ENCODE assay signal across 9 cellular contexts in genomic region chr4:99300934-99301333, GRCh38. TPM values are rescaled to one million over a fixed set of nuclear protein-coding genes. Genes with fewer than 3 reads are reported as not detected.
DNase-seq lines count a peak whose midpoint lies in the region; ATAC-seq and TF ChIP-seq lines count a peak whose summit lies in the region.
"Had no signal": no experiment of that assay in that cellular context is flagged by ENCODE, and none has a peak within 500 bp of the region (broad histone marks: within the 10 kb centered on the region; RNA-seq: fewer than 3 reads in every experiment).

No MANE protein-coding gene starts in this region.

- H2AK5ac ChIP-seq in trophoblast cell (ENCODE audit: low read length): no peak overlapping the region
- H2AK5ac ChIP-seq in mesendoderm (ENCODE audit: low read length): no peak overlapping the region

- no peaks in the 10 kb centered on the region for H3K79me1 ChIP-seq in trophoblast cell (ENCODE audit: low read length)
- H3K79me1 ChIP-seq in mesendoderm (ENCODE audit: low read length): no peaks in the 10 kb centered on the region

- H2BK120ac ChIP-seq in trophoblast cell (ENCODE audit: insufficient read depth, low read length, poor library complexity) (no peak overlapping the region), mesendoderm (ENCODE audit: low read depth, low read length) (no peak overlapping the region)

- ATAC-seq in HG02981 (IDR thresholded peaks at IDR 0.05; ENCODE audit: unreplicated experiment) (no peak), HG02938 (IDR thresholded peaks at IDR 0.05; ENCODE audit: unreplicated experiment) (no peak)

- WGBS in trophoblast cell (ENCODE audit: extremely low coverage, insufficient coverage, insufficient read length): no CpG with 5 or more reads among the region's 4 CpGs
- no CpG with 5 or more reads among the region's 4 CpGs for WGBS in mesendoderm (ENCODE audit: extremely low coverage, insufficient coverage, low lambda C conversion rate)

- no peak overlapping the region for H3K56ac ChIP-seq in mesendoderm (ENCODE audit: low read length)

- no peak overlapping the region for H3K4me2 ChIP-seq in trophoblast cell (ENCODE audit: low read length)
- no peak overlapping the region for H3K4me2 ChIP-seq in mesendoderm (ENCODE audit: low read length)

- H3K4me1 ChIP-seq in trophoblast cell (ENCODE audit: control insufficient read depth in 1 of 2, insufficient read depth in 2 of 2, low read length in 2 of 2) (no peaks in the 10 kb centered on the region), mesendoderm (ENCODE audit: control insufficient read depth, low read depth, low read length) (no peaks in the 10 kb centered on the region)

- H3K9ac ChIP-seq in trophoblast cell (ENCODE audit: low read length) (no peak overlapping the region), mesendoderm (ENCODE audit: low read length) (no peak overlapping the region)

- H2BK5ac ChIP-seq in trophoblast cell (ENCODE audit: low read depth, low read length, poor library complexity) (no peak overlapping the region), mesendoderm (ENCODE audit: low read length) (no peak overlapping the region)

- H4K91ac ChIP-seq in trophoblast cell (ENCODE audit: low read depth, low read length): no peak overlapping the region

- H3K27me3 ChIP-seq in trophoblast cell (ENCODE audit: insufficient read depth, low read length): no peaks in the 10 kb centered on the region
- H3K27me3 ChIP-seq in mesendoderm (ENCODE audit: insufficient read depth, low read length, poor library complexity): no peaks in the 10 kb centered on the region

- H3K36me3 ChIP-seq in trophoblast cell (ENCODE audit: control insufficient read depth in 1 of 2, insufficient read depth in 2 of 2, low read length in 2 of 2): no peaks in the 10 kb centered on the region
- no peaks in the 10 kb centered on the region for H3K36me3 ChIP-seq in mesendoderm (ENCODE audit: control insufficient read depth, insufficient read depth, low read length)

- H3K9me3 ChIP-seq in trophoblast cell (ENCODE audit: insufficient read depth, low read depth, low read length): no peaks in the 10 kb centered on the region

- H2BK12ac ChIP-seq in trophoblast cell (ENCODE audit: low read length): no peak overlapping the region

- POLR2A ChIA-PET in HEK293T (lab: Yijun Ruan, JAX): no interaction called here

- H3K79me2 ChIP-seq in trophoblast cell (ENCODE audit: control insufficient read depth, insufficient read depth, low read length, poor library complexity) (no peaks in the 10 kb centered on the region), mesendoderm (ENCODE audit: control insufficient read depth, insufficient read depth, low read length) (no peaks in the 10 kb centered on the region)

- no peak overlapping the region for H4K5ac ChIP-seq in mesendoderm (ENCODE audit: low read length)

- no peak overlapping the region for H2AFZ ChIP-seq in trophoblast cell (ENCODE audit: insufficient read depth, low read length, poor library complexity)

- H3K27ac ChIP-seq in trophoblast cell (ENCODE audit: low read depth, low read length): no peak overlapping the region
- H3K27ac ChIP-seq in mesendoderm (ENCODE audit: low read depth, low read length): no peak overlapping the region

- H3K14ac ChIP-seq in trophoblast cell (ENCODE audit: low read length): no peak overlapping the region

- no peak overlapping the region for H3K4ac ChIP-seq in trophoblast cell (ENCODE audit: low read depth, low read length)
- no peak overlapping the region for H3K4ac ChIP-seq in mesendoderm (ENCODE audit: low read depth, low read length)

- H3K18ac ChIP-seq in trophoblast cell (ENCODE audit: low read length) (no peak overlapping the region), mesendoderm (ENCODE audit: low read length) (no peak overlapping the region)

- DNase-seq in DMS 273 treated with DMSO at 0.1 percent for 48 hours (lab: John Stamatoyannopoulos, UW) (peak; percentile 53), NCI-H82 (lab: John Stamatoyannopoulos, UW) (peak; percentile 81), foreskin fibroblast (peak; percentile 94 to 98), trophoblast cell (peak; percentile 10 to 51), HEK293T (ENCODE audit: extremely low spot score) (no peak), mesendoderm (no peak)
- DNase-seq: occipital lobe had no signal

- CTCF ChIA-PET in HEK293T (lab: Yijun Ruan, JAX): no interaction called here

- no peak overlapping the region for H4K12ac ChIP-seq in trophoblast cell (ENCODE audit: low read depth, low read length)

- no peak overlapping the region for H3K23ac ChIP-seq in trophoblast cell (ENCODE audit: low read length)
- no peak overlapping the region for H3K23ac ChIP-seq in mesendoderm (ENCODE audit: low read length)

- no peak overlapping the region for H3K4me3 ChIP-seq in foreskin fibroblast (ENCODE audit: low read depth in 1 of 2, low read length in 2 of 2)
- H3K4me3 ChIP-seq in trophoblast cell (ENCODE audit: low read depth, low read length): no peak overlapping the region
- H3K4me3 ChIP-seq in mesendoderm (ENCODE audit: low read length): no peak overlapping the region

- H4K8ac ChIP-seq in trophoblast cell (ENCODE audit: low read depth, low read length) (no peak overlapping the region), mesendoderm (ENCODE audit: low read depth, low read length) (no peak overlapping the region)

- no peak overlapping the region for H2BK15ac ChIP-seq in mesendoderm (replicated peaks; ENCODE audit: low read depth)

- TF ChIP-seq CTCF in foreskin fibroblast (IDR thresholded peaks at IDR 0.05; ENCODE audit: low read depth, low read length): no peak

TF ChIP-seq in HEK293T, 16 proteins besides CTCF, POLR2A, EP300 and RAD21:
- TF ChIP-seq SUZ12 (IDR thresholded peaks at IDR 0.05): no peak
- no peak for TF ChIP-seq HDGF (IDR thresholded peaks at IDR 0.05; ENCODE audit: borderline replicate concordance)
- TF ChIP-seq, protein P1, sequence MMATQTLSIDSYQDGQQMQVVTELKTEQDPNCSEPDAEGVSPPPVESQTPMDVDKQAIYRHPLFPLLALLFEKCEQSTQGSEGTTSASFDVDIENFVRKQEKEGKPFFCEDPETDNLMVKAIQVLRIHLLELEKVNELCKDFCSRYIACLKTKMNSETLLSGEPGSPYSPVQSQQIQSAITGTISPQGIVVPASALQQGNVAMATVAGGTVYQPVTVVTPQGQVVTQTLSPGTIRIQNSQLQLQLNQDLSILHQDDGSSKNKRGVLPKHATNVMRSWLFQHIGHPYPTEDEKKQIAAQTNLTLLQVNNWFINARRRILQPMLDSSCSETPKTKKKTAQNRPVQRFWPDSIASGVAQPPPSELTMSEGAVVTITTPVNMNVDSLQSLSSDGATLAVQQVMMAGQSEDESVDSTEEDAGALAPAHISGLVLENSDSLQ (IDR thresholded peaks at IDR 0.05): no peak
- no peak for TF ChIP-seq FOXM1 (IDR thresholded peaks at IDR 0.05; ENCODE audit: borderline replicate concordance)
- no peak for TF ChIP-seq L3MBTL2 (conservative IDR thresholded peaks at IDR 0.05)
- TF ChIP-seq ELF4 (IDR thresholded peaks at IDR 0.05): no peak
- no peak for TF ChIP-seq ZNF384 (IDR thresholded peaks at IDR 0.05)
- no peak for TF ChIP-seq FOXA1 (IDR thresholded peaks at IDR 0.05)
- no peak for TF ChIP-seq NFRKB (IDR thresholded peaks at IDR 0.05)
- no peak for TF ChIP-seq LEF1 (IDR thresholded peaks at IDR 0.05; ENCODE audit: borderline replicate concordance)
- no peak for TF ChIP-seq CTBP1 (IDR thresholded peaks at IDR 0.05; ENCODE audit: borderline replicate concordance)
- no peak for TF ChIP-seq SP1 (IDR thresholded peaks at IDR 0.05)
- no peak for TF ChIP-seq TARDBP (IDR thresholded peaks at IDR 0.05)
- no peak for TF ChIP-seq FOXK2 (IDR thresholded peaks at IDR 0.05)
- TF ChIP-seq ARNT (IDR thresholded peaks at IDR 0.05): no peak
- no peak for TF ChIP-seq BHLHE40 (IDR thresholded peaks at IDR 0.05; ENCODE audit: borderline replicate concordance)
TF ChIP-seq in HEK293T: peak in this region for 0.

RNA-seq across cellular contexts. Expression of gene ADH1A, which starts 10.1 kb away (rescaled TPM):
- polyA plus RNA-seq in trophoblast cell (2013): not detected in 2 replicates
- polyA plus RNA-seq in mesendoderm (2013, experiment 1 of 2): not detected
- not detected for polyA plus RNA-seq in mesendoderm (2013, experiment 2 of 2)

RNA-seq across cellular contexts. Expression of gene ADH1B, which starts 20.3 kb away (rescaled TPM):
- not detected in 2 replicates for polyA plus RNA-seq in trophoblast cell (2013)
- not detected for polyA plus RNA-seq in mesendoderm (2013, experiment 1 of 2)
- not detected for polyA plus RNA-seq in mesendoderm (2013, experiment 2 of 2)

RNA-seq across cellular contexts. Expression of gene ADH1C, which starts 51.6 kb away (rescaled TPM):
- not detected in 2 replicates for polyA plus RNA-seq in trophoblast cell (2013)
- not detected for polyA plus RNA-seq in mesendoderm (2013, experiment 1 of 2)
- not detected for polyA plus RNA-seq in mesendoderm (2013, experiment 2 of 2)

Comparison
In these comparisons a context has a peak if more than half of its experiments do, and no peak if none do; other contexts are left out.
1. DNase-seq: peak in DMS 273 treated with DMSO at 0.1 percent for 48 hours (single experiment), NCI-H82 (single experiment), foreskin fibroblast (2 of 2) and trophoblast cell (2 of 2); none in HEK293T (single experiment) and mesendoderm (single experiment).